Comparison of ENCODE assay signal across 8 cellular contexts in the genomic region with DNA sequence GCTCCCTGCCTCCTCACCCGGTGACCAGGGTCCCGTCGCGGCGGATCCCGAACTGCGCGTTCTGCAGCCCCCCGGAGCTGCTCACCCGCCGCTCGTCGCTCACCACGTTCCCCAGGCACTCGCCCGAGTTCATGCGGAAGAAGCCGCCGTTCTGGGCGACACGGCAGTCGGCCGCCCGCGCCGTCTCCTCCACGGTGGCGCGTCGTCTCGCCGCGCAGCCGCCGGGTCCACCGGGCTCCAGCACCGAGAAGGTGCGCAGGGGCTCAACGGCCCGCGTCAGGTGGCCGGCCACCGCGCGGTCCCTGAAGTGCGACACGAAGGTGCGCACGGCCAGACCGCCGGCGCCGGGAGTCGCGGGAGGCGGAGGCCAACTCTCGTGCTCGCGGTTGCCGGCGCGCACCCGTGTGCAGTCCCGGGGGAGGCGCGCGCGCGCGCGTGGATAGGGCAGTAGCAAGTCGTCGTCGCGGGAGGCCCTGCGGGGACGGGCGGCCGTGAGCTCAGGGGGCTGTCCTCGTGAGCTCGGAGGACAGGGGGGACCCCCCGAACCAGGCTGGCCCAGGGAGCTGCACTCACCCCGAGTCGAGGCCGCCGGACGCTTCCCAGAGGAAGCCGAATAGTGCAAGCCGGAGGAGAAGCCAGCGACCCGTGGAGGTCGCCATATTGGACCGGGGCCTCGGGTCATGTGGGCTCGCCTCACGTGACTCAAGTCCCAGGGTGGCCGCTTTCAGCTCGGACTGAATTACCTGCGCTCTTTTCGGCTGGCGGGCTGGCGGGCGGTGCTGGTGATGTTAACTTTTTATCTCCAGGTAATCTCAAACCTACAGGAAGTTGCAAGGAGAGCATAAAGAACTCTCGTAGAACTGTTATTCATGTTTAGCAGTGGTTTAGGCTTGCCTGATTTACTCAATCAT. TPM values are rescaled to one million over a fixed set of nuclear protein-coding genes. Genes with fewer than 3 reads are reported as not detected.
A peak's percentile ranks its signal among the peaks of the same experiment; 100 is the strongest.
DNase-seq lines count a peak whose midpoint lies in the region; ATAC-seq and TF ChIP-seq lines count a peak whose summit lies in the region.

A gene with protein sequence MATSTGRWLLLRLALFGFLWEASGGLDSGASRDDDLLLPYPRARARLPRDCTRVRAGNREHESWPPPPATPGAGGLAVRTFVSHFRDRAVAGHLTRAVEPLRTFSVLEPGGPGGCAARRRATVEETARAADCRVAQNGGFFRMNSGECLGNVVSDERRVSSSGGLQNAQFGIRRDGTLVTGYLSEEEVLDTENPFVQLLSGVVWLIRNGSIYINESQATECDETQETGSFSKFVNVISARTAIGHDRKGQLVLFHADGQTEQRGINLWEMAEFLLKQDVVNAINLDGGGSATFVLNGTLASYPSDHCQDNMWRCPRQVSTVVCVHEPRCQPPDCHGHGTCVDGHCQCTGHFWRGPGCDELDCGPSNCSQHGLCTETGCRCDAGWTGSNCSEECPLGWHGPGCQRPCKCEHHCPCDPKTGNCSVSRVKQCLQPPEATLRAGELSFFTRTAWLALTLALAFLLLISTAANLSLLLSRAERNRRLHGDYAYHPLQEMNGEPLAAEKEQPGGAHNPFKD (minus strand): TSS at position 680 of the 911 bp plus-strand sequence. CDS start 21 bp downstream, at position 659.

- H3K9ac ChIP-seq in smooth muscle cell (ENCODE audit: low read depth) = peak within 1 kb of the TSS; percentile 83

- H3K9me3 ChIP-seq in A673 (ENCODE audit: low read depth, low read length, poor library complexity, severe bottlenecking) = no peaks in the 10 kb centered on the region
- no peaks in the 10 kb centered on the region for H3K9me3 ChIP-seq in smooth muscle cell (replicated peaks; ENCODE audit: low read depth)

- DNase-seq in A673 (ENCODE audit: low spot score) = peak; percentile 86
- DNase-seq in NCI-H2171 treated with DMSO at 0.1 percent for 48 hours (lab: John Stamatoyannopoulos, UW) = peak; percentile 78
- DNase-seq in activated B cell treated with CpG ODN at 0.5 μM for 24 hours = peak; percentile 82
- peak; percentile 88 to 90 for DNase-seq in cardiac fibroblast (ENCODE audit: low read depth in 2 of 2)
- DNase-seq in inferior parietal cortex (ENCODE audit: extremely low spot score) = peak; percentile 89
- DNase-seq in smooth muscle cell (lab: John Stamatoyannopoulos, UW; ENCODE audit: unreplicated experiment) = peak; percentile 44

- CTCF ChIA-PET in A673 (lab: Charles Lee) = no interaction called here
- CTCF ChIA-PET in activated B cell treated with CpG ODN at 0.5 μM for 24 hours (lab: Charles Lee) = interaction anchor here (1.0 kb wide), 1 partner anchor 9 kb away, joined by 3 read pairs; no protein-coding TSS in a partner anchor

- TF ChIP-seq CTCF in A673 (conservative IDR thresholded peaks at IDR 0.05; ENCODE audit: low read depth, low read length) (no peak), activated B cell treated with CpG ODN at 0.5 μM for 24 hours (IDR thresholded peaks at IDR 0.05) (no peak), cardiac fibroblast (IDR thresholded peaks at IDR 0.05; ENCODE audit: low read depth, low read length) (no peak), smooth muscle cell (IDR thresholded peaks at IDR 0.05; ENCODE audit: borderline replicate concordance, insufficient read depth, poor library complexity, severe bottlenecking) (no peak)

- peak within 1 kb of the TSS; percentile 87 for H3K4me3 Mint-ChIP-seq in activated B cell treated with CpG ODN at 0.5 μM for 24 hours

- peaks cover 18% of the 10 kb centered on the region for H3K4me1 Mint-ChIP-seq in activated B cell treated with CpG ODN at 0.5 μM for 24 hours

- H4K20me1 ChIP-seq in smooth muscle cell (ENCODE audit: low read depth) = no peaks in the 10 kb centered on the region

- POLR2A ChIA-PET in A673 (lab: Charles Lee; ENCODE audit: low non-redundant PET) (no interaction called here), activated B cell treated with CpG ODN at 0.5 μM for 24 hours (lab: Charles Lee) (interaction anchor here (0.7 to 2.3 kb wide), 9 partner anchors 9 to 537 kb away, joined by 3 to 19 read pairs (median 3); a partner anchor contains a TSS)

- H3K4me3 ChIP-seq in A673 (ENCODE audit: low read depth, low read length, poor library complexity, severe bottlenecking) (peak within 1 kb of the TSS; percentile 77), cardiac fibroblast (replicated peaks in 1 of 2; ENCODE audit: low read depth in 2 of 2, low read length in 2 of 2) (peak within 1 kb of the TSS; percentile 75 to 90), smooth muscle cell (peak within 1 kb of the TSS; percentile 93)

- H3K36me3 ChIP-seq in A673 (ENCODE audit: insufficient read depth, low read length, poor library complexity, severe bottlenecking) = no peaks in the 10 kb centered on the region
- H3K36me3 ChIP-seq in smooth muscle cell (ENCODE audit: low read depth) = no peaks in the 10 kb centered on the region

- H3K36me3 Mint-ChIP-seq in activated B cell treated with CpG ODN at 0.5 μM for 24 hours (ENCODE audit: low read depth) = peaks cover 18% of the 10 kb centered on the region

- BruUV-seq in A673 (replicated peaks; lab: Mats Ljungman, UMichigan) = no TSS peak

- intact Hi-C loops in A673 (cut with micrococcal nuclease; ENCODE audit: unreplicated experiment) = no loop called here
- intact Hi-C loops in activated B cell treated with CpG ODN at 0.5 μM for 24 hours (cut with micrococcal nuclease) = loop anchor here (1.0 to 5.0 kb wide), 6 partner anchors 38 to 526 kb away; a partner anchor contains a TSS

- 2% methylated on average over 101 of the region's 104 CpGs for WGBS in smooth muscle cell (ENCODE audit: low lambda C conversion rate)

- peak within 1 kb of the TSS; percentile 91 for H3K27ac Mint-ChIP-seq in activated B cell treated with CpG ODN at 0.5 μM for 24 hours

- no peaks in the 10 kb centered on the region for H3K9me3 Mint-ChIP-seq in activated B cell treated with CpG ODN at 0.5 μM for 24 hours

- H3K27me3 ChIP-seq in A673 (replicated peaks; ENCODE audit: insufficient read depth, low read depth, low read length, poor library complexity) (no peaks in the 10 kb centered on the region), smooth muscle cell (ENCODE audit: low read depth) (no peaks in the 10 kb centered on the region)

- peaks cover 12% of the 10 kb centered on the region for H3K4me1 ChIP-seq in A673 (ENCODE audit: insufficient read depth, low read length, poor library complexity, severe bottlenecking)
- peaks cover 7% of the 10 kb centered on the region for H3K4me1 ChIP-seq in smooth muscle cell (ENCODE audit: low read depth)

- H3K4me2 ChIP-seq in smooth muscle cell = peak within 1 kb of the TSS; percentile 93

- no peaks in the 10 kb centered on the region for H3K27me3 Mint-ChIP-seq in activated B cell treated with CpG ODN at 0.5 μM for 24 hours

- peak within 1 kb of the TSS; percentile 97 for H2AFZ ChIP-seq in smooth muscle cell (ENCODE audit: low read depth)

- H3F3A ChIP-seq in smooth muscle cell (ENCODE audit: low read depth) = no peaks in the 10 kb centered on the region

- no peaks in the 10 kb centered on the region for H3K79me2 ChIP-seq in smooth muscle cell (ENCODE audit: low read depth)

- H3K27ac ChIP-seq in A673 (ENCODE audit: low read depth, low read length, poor library complexity, severe bottlenecking) = peak within 1 kb of the TSS; percentile 63
- H3K27ac ChIP-seq in smooth muscle cell (ENCODE audit: low read depth) = peak within 1 kb of the TSS; percentile 29

- ATAC-seq in GM18858 (IDR thresholded peaks at IDR 0.05; ENCODE audit: unreplicated experiment) (peak; percentile 73), HG03064 (IDR thresholded peaks at IDR 0.05; ENCODE audit: low read depth, unreplicated experiment) (peak; percentile 91), activated B cell treated with CpG ODN at 0.5 μM for 24 hours (ENCODE audit: low read depth) (peak; percentile 87)

RNA-seq across cellular contexts. Expression of the gene that starts here (rescaled TPM):
- total RNA-seq in A673 (2021) (11.7 and 11.9 TPM in 2 replicates), activated B cell treated with CpG ODN at 0.5 μM for 24 hours (23.8 and 24.2 TPM in 2 replicates), smooth muscle cell (3.8 and 4.2 TPM in 2 replicates)
- polyA plus RNA-seq in smooth muscle cell = 5.4 and 10.0 TPM in 2 replicates

Comparison
In these comparisons a context has a peak if more than half of its experiments do, and no peak if none do; other contexts are left out.
1. Peak in every context shown above with its lines: DNase-seq, ATAC-seq, H3K4me3 ChIP-seq and H3K27ac ChIP-seq.